Comparison of ENCODE assay signal across 17 cellular contexts in genomic region chr1:53139911-53140310, GRCh38. TPM values are rescaled to one million over a fixed set of nuclear protein-coding genes. Genes with fewer than 3 reads are reported as not detected.
DNase-seq lines count a peak whose midpoint lies in the region; ATAC-seq and TF ChIP-seq lines count a peak whose summit lies in the region.
"Had no signal": no experiment of that assay in that cellular context is flagged by ENCODE, and none has a peak within 500 bp of the region (broad histone marks: within the 10 kb centered on the region; RNA-seq: fewer than 3 reads in every experiment).

No MANE protein-coding gene starts in this region.

- intact Hi-C loops in left ventricle myocardium inferior (cut with micrococcal nuclease), result no loop called here
- intact Hi-C loops in Right ventricle myocardium superior (cut with DNase I), result no loop called here
- intact Hi-C loops in vagina (cut with DNase I), result no loop called here

- H4K8ac ChIP-seq in mesenchymal stem cell (ENCODE audit: low read length), result no peak overlapping the region

- H3K4me1 ChIP-seq in left ventricle myocardium inferior, result peaks cover 12% of the 10 kb centered on the region
- peaks cover 16% of the 10 kb centered on the region for H3K4me1 ChIP-seq in mesenchymal stem cell (ENCODE audit: control insufficient read depth, insufficient read depth, low read depth, low read length)
- no peaks in the 10 kb centered on the region for H3K4me1 ChIP-seq in vagina

- no peaks in the 10 kb centered on the region for H3K4me1 Mint-ChIP-seq in progenitor cell of endocrine pancreas (ENCODE audit: low read depth)
- H3K4me1 Mint-ChIP-seq: activated CD4-positive, alpha-beta T cell treated with anti-CD3 and anti-CD28 coated beads, Interleukin-2, amount 10 ng/mL, durations not matched to agents 7 days and 5 days had no signal

- H2AK5ac ChIP-seq in mesenchymal stem cell (ENCODE audit: low read length, severe bottlenecking), result no peak overlapping the region

- no peak overlapping the region for H2BK15ac ChIP-seq in mesenchymal stem cell (ENCODE audit: low read depth, poor library complexity, severe bottlenecking)

- no peak overlapping the region for H3K14ac ChIP-seq in mesenchymal stem cell (ENCODE audit: low read length in 2 of 2)

- H3K4me3 ChIP-seq in left ventricle myocardium inferior (no peak overlapping the region), mesenchymal stem cell (ENCODE audit: insufficient read depth in 1 of 2, low read depth in 1 of 2, low read length in 2 of 2) (no peak overlapping the region), vagina (no peak overlapping the region)
- H3K4me3 ChIP-seq: cardiac muscle cell had no signal

- H2BK5ac ChIP-seq in mesenchymal stem cell (ENCODE audit: low read depth, low read length, poor library complexity, severe bottlenecking), result no peak overlapping the region

- H3K79me1 ChIP-seq in mesenchymal stem cell (replicated peaks; ENCODE audit: low read length, poor library complexity, severe bottlenecking), result no peaks in the 10 kb centered on the region

- H3K9me3 ChIP-seq in left ventricle myocardium inferior (replicated peaks) (peaks cover 8% of the 10 kb centered on the region), mesenchymal stem cell (ENCODE audit: control insufficient read depth, low read length) (peaks cover 9% of the 10 kb centered on the region), vagina (no peaks in the 10 kb centered on the region)

- no peak overlapping the region for H2AFZ ChIP-seq in mesenchymal stem cell (ENCODE audit: low read depth, low read length)

- H3K9ac ChIP-seq in mesenchymal stem cell (ENCODE audit: low read length), result peak overlapping the region; percentile 20

- no peak for TF ChIP-seq POLR2A in vagina (IDR thresholded peaks at IDR 0.05)

- H3K4me2 ChIP-seq in mesenchymal stem cell (ENCODE audit: low read length, poor library complexity, severe bottlenecking), result no peak overlapping the region

- H3K36me3 Mint-ChIP-seq in progenitor cell of endocrine pancreas (ENCODE audit: insufficient read depth), result peaks cover 4% of the 10 kb centered on the region

- TF ChIP-seq CTCF in left ventricle myocardium inferior (IDR thresholded peaks at IDR 0.05; ENCODE audit: borderline replicate concordance) (no peak), vagina (IDR thresholded peaks at IDR 0.05) (no peak), progenitor cell of endocrine pancreas (IDR thresholded peaks at IDR 0.05; ENCODE audit: unreplicated experiment) (no peak)

- H3K9me3 Mint-ChIP-seq in progenitor cell of endocrine pancreas (ENCODE audit: low read depth), result peaks cover 11% of the 10 kb centered on the region

- no peak overlapping the region for H3K18ac ChIP-seq in mesenchymal stem cell (ENCODE audit: low read depth in 1 of 2, low read length in 2 of 2)

- H3K27me3 ChIP-seq in left ventricle myocardium inferior (ENCODE audit: low read depth), result no peaks in the 10 kb centered on the region
- H3K27me3 ChIP-seq in mesenchymal stem cell (ENCODE audit: control insufficient read depth in 1 of 2, insufficient read depth in 1 of 2, low read length in 2 of 2), result no peaks in the 10 kb centered on the region
- no peaks in the 10 kb centered on the region for H3K27me3 ChIP-seq in vagina
- H3K27me3 ChIP-seq: cardiac muscle cell had no signal

- no peak overlapping the region for H2BK120ac ChIP-seq in mesenchymal stem cell (ENCODE audit: low read depth, low read length)

- ATAC-seq in Right ventricle myocardium superior (ENCODE audit: poor library complexity), result no peak

- no peak for DNase-seq in left ventricle myocardium inferior
- DNase-seq in Right ventricle myocardium superior, result no peak
- DNase-seq in dedifferentiated amniotic fluid mesenchymal stem cell (ENCODE audit: extremely low spot score), result peak; percentile 47
- peak; percentile 50 for DNase-seq in mesenchymal stem cell
- no peak for DNase-seq in vagina (ENCODE audit: extremely low spot score in 2 of 2)
- no peak for DNase-seq in progenitor cell of endocrine pancreas (ENCODE audit: low spot score, unreplicated experiment)
- no peak for DNase-seq in NOMO-1 (lab: John Stamatoyannopoulos, UW; ENCODE audit: unreplicated experiment in 2 of 2)
- no peak for DNase-seq in activated T-cell treated with anti-CD3 and anti-CD28 coated beads for 4 hours
- DNase-seq: activated CD4-positive, alpha-beta T cell treated with anti-CD3 and anti-CD28 coated beads, Interleukin-2, amount 10 ng/mL, durations not matched to agents 7 days and 5 days; DMS153; NCI-H2107; OCI-M1; stimulated activated CD4-positive, alpha-beta T cell treated with anti-CD3 and anti-CD28 coated beads, Interleukin-15, amount 100 ng/mL, for 24 hours; T-helper 2 cell had no signal

- H3K36me3 ChIP-seq in left ventricle myocardium inferior (no peaks in the 10 kb centered on the region), mesenchymal stem cell (ENCODE audit: control insufficient read depth in 1 of 2, insufficient read depth in 2 of 2, low read depth in 1 of 2, low read length in 2 of 2) (no peaks in the 10 kb centered on the region), vagina (no peaks in the 10 kb centered on the region)
- H3K36me3 ChIP-seq: cardiac muscle cell had no signal

- H3K27ac ChIP-seq in left ventricle myocardium inferior (replicated peaks) (peak overlapping the region; percentile 28), mesenchymal stem cell (ENCODE audit: low read length, poor library complexity, severe bottlenecking) (no peak overlapping the region), vagina (peak overlapping the region; percentile 63)
- H3K27ac ChIP-seq: cardiac muscle cell had no signal

- no peak overlapping the region for H4K91ac ChIP-seq in mesenchymal stem cell (ENCODE audit: low read length)

- no peak overlapping the region for H2BK12ac ChIP-seq in mesenchymal stem cell (ENCODE audit: low read length in 2 of 2)

- H3K4ac ChIP-seq in mesenchymal stem cell (ENCODE audit: low read depth in 1 of 2, low read length in 2 of 2), result no peak overlapping the region

- H3K23ac ChIP-seq in mesenchymal stem cell (ENCODE audit: low read length in 2 of 2), result no peak overlapping the region

- H3K4me3 Mint-ChIP-seq in progenitor cell of endocrine pancreas (ENCODE audit: low read depth), result no peak overlapping the region
- H3K4me3 Mint-ChIP-seq: activated CD4-positive, alpha-beta T cell treated with anti-CD3 and anti-CD28 coated beads, Interleukin-2, amount 10 ng/mL, durations not matched to agents 7 days and 5 days; nephron had no signal

- peaks cover 61% of the 10 kb centered on the region for H3K27me3 Mint-ChIP-seq in progenitor cell of endocrine pancreas
- H3K27me3 Mint-ChIP-seq: activated CD4-positive, alpha-beta T cell treated with anti-CD3 and anti-CD28 coated beads, Interleukin-2, amount 10 ng/mL, durations not matched to agents 7 days and 5 days had no signal

- H3K27ac Mint-ChIP-seq in progenitor cell of endocrine pancreas, result no peak overlapping the region
- H3K27ac Mint-ChIP-seq: activated CD4-positive, alpha-beta T cell treated with anti-CD3 and anti-CD28 coated beads, Interleukin-2, amount 10 ng/mL, durations not matched to agents 7 days and 5 days had no signal

RNA-seq across cellular contexts. Expression of gene SLC1A7, which starts 2.5 kb away (rescaled TPM):
- total RNA-seq in left ventricle myocardium inferior (0.44 TPM), Right ventricle myocardium superior (0.08 TPM), vagina (not detected), progenitor cell of endocrine pancreas (not detected in 2 replicates)
- polyA plus RNA-seq in mesenchymal stem cell (2013, experiment 1 of 2), result 2.3 TPM
- polyA plus RNA-seq in mesenchymal stem cell (2013, experiment 2 of 2), result 2.2 TPM
- total RNA-seq: activated CD4-positive, alpha-beta T cell treated with anti-CD3 and anti-CD28 coated beads, Interleukin-2, amount 10 ng/mL, durations not matched to agents 7 days and 5 days; cardiac muscle cell; glomerular endothelial cell had no signal
- polyA plus RNA-seq: cardiac muscle cell had no signal

RNA-seq across cellular contexts. Expression of gene CPT2, which starts 56.7 kb away (rescaled TPM):
- total RNA-seq in left ventricle myocardium inferior, result 31.7 TPM
- total RNA-seq in Right ventricle myocardium superior, result 39.3 TPM
- polyA plus RNA-seq in mesenchymal stem cell (2013, experiment 1 of 2), result 14.1 TPM
- 13.6 TPM for polyA plus RNA-seq in mesenchymal stem cell (2013, experiment 2 of 2)
- 16.7 TPM for total RNA-seq in vagina
- total RNA-seq in progenitor cell of endocrine pancreas, result 21.7 and 21.9 TPM in 2 replicates

Comparison
In these comparisons a context has a peak if more than half of its experiments do, and no peak if none do; other contexts are left out.
1. DNase-seq: peak in dedifferentiated amniotic fluid mesenchymal stem cell (single experiment) and mesenchymal stem cell (single experiment); none in left ventricle myocardium inferior (single experiment), Right ventricle myocardium superior (single experiment), vagina (0 of 2), progenitor cell of endocrine pancreas (single experiment), NOMO-1 (0 of 2) and activated T-cell treated with anti-CD3 and anti-CD28 coated beads for 4 hours (single experiment).